9 cellular contexts compared by ENCODE assay signal in genomic region chr2:27033253-27033852, GRCh38. TPM values are rescaled to one million over a fixed set of nuclear protein-coding genes. Genes with fewer than 3 reads are reported as not detected.
DNase-seq lines count a peak whose midpoint lies in the region; ATAC-seq, FAIRE-seq and TF ChIP-seq lines count a peak whose summit lies in the region.
"Had no signal": no experiment of that assay in that cellular context is flagged by ENCODE, and none has a peak within 500 bp of the region (broad histone marks: within the 10 kb centered on the region; RNA-seq: fewer than 3 reads in every experiment).

No MANE protein-coding gene starts in this region.

- peak overlapping the region; percentile 88 for H3K4me2 ChIP-seq in OCI-LY3 (ENCODE audit: low read length)

- TF ChIP-seq CTCF in OCI-LY3 (IDR thresholded peaks at IDR 0.05; ENCODE audit: low read depth, low read length) (no peak), pancreas (IDR thresholded peaks at IDR 0.05) (no peak)

- no peak for FAIRE-seq in pancreas (lab: Jason Lieb, UNC)
- FAIRE-seq: TTC549 had no signal

- H3K27ac ChIP-seq in OCI-LY3 (ENCODE audit: low read length): peak overlapping the region; percentile 66
- peak overlapping the region; percentile 32 for H3K27ac ChIP-seq in epithelial cell of prostate
- peak overlapping the region; percentile 66 to 79 (median 70) for H3K27ac ChIP-seq in pancreas

- DNase-seq in epithelial cell of prostate (ENCODE audit: low read depth, low spot score) (no peak), pancreas (no peak), NCI-H2196 (lab: John Stamatoyannopoulos, UW; ENCODE audit: unreplicated experiment) (no peak), SKM-1 treated with dmso at 0.1 percent for 144 hours (lab: John Stamatoyannopoulos, UW; ENCODE audit: unreplicated experiment) (no peak)
- DNase-seq in activated CD8-positive, alpha-beta memory T cell treated with anti-CD3 and anti-CD28 coated beads, Interleukin-2, amount 50 U/mL, for 4 hours: no peak

- peak overlapping the region; percentile 100 for H3K4me3 ChIP-seq in OCI-LY3 (ENCODE audit: low read length)
- peak overlapping the region; percentile 77 to 97 (median 84) for H3K4me3 ChIP-seq in pancreas

- no peaks in the 10 kb centered on the region for H3K9me3 ChIP-seq in OCI-LY3 (ENCODE audit: insufficient read depth, low read length)
- H3K9me3 ChIP-seq in pancreas: no peaks in the 10 kb centered on the region

- no peak overlapping the region for H2AFZ ChIP-seq in OCI-LY3 (ENCODE audit: low read depth, low read length)

- ATAC-seq in GM19438 (IDR thresholded peaks at IDR 0.05; ENCODE audit: low read depth, unreplicated experiment) (peak; percentile 2), pancreas (peak; percentile 6 to 15 (median 13)), HG03135 (IDR thresholded peaks at IDR 0.05; ENCODE audit: unreplicated experiment) (no peak)

- H3K36me3 ChIP-seq in OCI-LY3 (replicated peaks; ENCODE audit: low read depth, low read length) (peaks cover 54% of the 10 kb centered on the region), pancreas (peaks cover 1 to 34% (median 30%) of the 10 kb centered on the region in 3 donors)

- 4% methylated on average over 11 of the region's 11 CpGs for WGBS in pancreas, 2 donors

- H3K9ac ChIP-seq in OCI-LY3 (ENCODE audit: low read length): peak overlapping the region; percentile 100

- H3K27me3 ChIP-seq in OCI-LY3 (ENCODE audit: low read depth, low read length) (no peaks in the 10 kb centered on the region), pancreas (no peaks in the 10 kb centered on the region)

- no peaks in the 10 kb centered on the region; the same call in 1 of the 2 replicates for H4K20me1 ChIP-seq in OCI-LY3 (ENCODE audit: insufficient read depth, low read length)

- peaks cover 43% of the 10 kb centered on the region for H3K79me2 ChIP-seq in OCI-LY3 (ENCODE audit: low read length)

- peaks cover 15% of the 10 kb centered on the region for H3K4me1 ChIP-seq in OCI-LY3 (ENCODE audit: low read length)
- peaks cover 0 to 13% (median 7%) of the 10 kb centered on the region in 3 donors for H3K4me1 ChIP-seq in pancreas

- intact Hi-C loops in pancreas (cut with DNase I): no loop called here

RNA-seq across cellular contexts. Expression of gene TMEM214, which starts 0.6 kb away (rescaled TPM):
- total RNA-seq in pancreas: 10 to 100 TPM; 57.3 to 77.1 (median 59.8) TPM
- 100 to 1,000 TPM in 1 of 2 donors, 10 to 100 TPM in 1; 72.1 to 109 TPM for polyA plus RNA-seq in pancreas

RNA-seq across cellular contexts. Expression of gene AGBL5, which starts 18.1 kb away (rescaled TPM):
- 10 to 100 TPM in 5 of 6 donors, 1 to 10 TPM in 1; 8.2 to 15.5 (median 11.9) TPM for total RNA-seq in pancreas
- polyA plus RNA-seq in pancreas: 10 to 100 TPM in 1 of 2 donors, 1 to 10 TPM in 1; 8.7 to 11.6 TPM

RNA-seq across cellular contexts. Expression of gene OST4, which starts 38.1 kb away (rescaled TPM):
- total RNA-seq in pancreas: 100 to 1,000 TPM in 3 of 6 donors, 10 to 100 TPM in 3; 76.6 to 148 (median 108) TPM
- 100 to 1,000 TPM; 183 to 188 TPM for polyA plus RNA-seq in pancreas

RNA-seq across cellular contexts. Expression of gene EMILIN1, which starts 45.1 kb away (rescaled TPM):
- 10 to 100 TPM in 2 of 6 donors, 1 to 10 TPM in 4; 2.6 to 47.1 (median 7.3) TPM for total RNA-seq in pancreas
- 10 to 100 TPM in 1 of 2 donors, 1 to 10 TPM in 1; 3.7 to 15.5 TPM for polyA plus RNA-seq in pancreas

RNA-seq across cellular contexts. Expression of gene KHK, which starts 53.2 kb away (rescaled TPM):
- total RNA-seq in pancreas: 10 to 100 TPM in 1 of 6 donors, 1 to 10 TPM in 5; 5.1 to 11.7 (median 6.3) TPM
- polyA plus RNA-seq in pancreas: 10 to 100 TPM; 10.6 to 16.2 TPM
